8 cellular contexts compared by ENCODE assay signal in the genomic region with DNA sequence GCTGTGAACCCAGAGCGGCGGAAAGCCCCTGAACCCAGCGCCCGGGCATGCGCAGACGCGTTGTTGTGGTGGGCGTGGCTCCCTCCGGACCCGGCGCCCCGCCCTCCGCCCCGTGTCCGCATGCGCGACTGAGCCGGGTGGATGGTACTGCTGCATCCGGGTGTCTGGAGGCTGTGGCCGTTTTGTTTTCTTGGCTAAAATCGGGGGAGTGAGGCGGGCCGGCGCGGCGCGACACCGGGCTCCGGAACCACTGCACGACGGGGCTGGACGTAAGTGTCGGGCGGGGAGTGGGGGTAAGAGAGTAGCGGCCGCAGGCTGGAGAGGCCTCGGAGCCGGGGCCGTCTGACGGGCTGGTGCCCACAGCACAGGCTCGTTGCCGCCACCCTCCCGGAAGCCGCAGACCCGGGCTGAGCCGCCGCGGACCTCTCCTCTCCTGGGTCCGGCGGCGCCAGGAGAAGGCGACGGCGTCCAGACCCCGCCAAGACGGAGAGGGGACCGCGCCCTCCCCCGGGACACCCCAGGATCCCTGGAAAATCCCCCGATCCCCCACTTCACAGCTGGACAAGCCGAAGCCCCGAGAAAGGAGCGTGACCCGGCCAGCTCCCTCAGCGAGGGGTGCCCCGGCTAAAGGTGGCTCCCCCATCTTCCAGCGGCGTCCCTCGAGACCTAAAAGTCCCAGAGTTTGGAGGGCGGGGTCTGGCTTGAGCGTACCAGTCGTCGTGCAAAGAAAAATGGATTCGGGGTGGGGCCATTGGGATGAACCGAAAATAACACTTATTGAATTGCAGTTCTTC.
DNase-seq lines count a peak whose midpoint lies in the region; ATAC-seq and TF ChIP-seq lines count a peak whose summit lies in the region.

A gene (plus strand): TSS at position 147 of the 794 bp plus-strand sequence. CDS start 2,153 bp downstream, outside the sequence.

- H3K9me3 Mint-ChIP-seq in nephron = no peaks in the 10 kb centered on the region
- no peaks in the 10 kb centered on the region for H3K9me3 Mint-ChIP-seq in stimulated activated naive CD8-positive, alpha-beta T cell treated with anti-CD3 and anti-CD28 coated beads, Interleukin-15, amount 100 ng/mL, for 72 hours

- H3K27ac Mint-ChIP-seq in nephron = peak within 1 kb of the TSS; percentile 73 to 94 (median 90)
- peak within 1 kb of the TSS; percentile 96 to 99 for H3K27ac Mint-ChIP-seq in stimulated activated naive CD8-positive, alpha-beta T cell treated with anti-CD3 and anti-CD28 coated beads, Interleukin-15, amount 100 ng/mL, for 72 hours

- H3K36me3 Mint-ChIP-seq in nephron (ENCODE audit: low read depth) = peaks cover 3% of the 10 kb centered on the region

- H3K4me1 Mint-ChIP-seq in nephron = peaks cover 27% of the 10 kb centered on the region
- peaks cover 42% of the 10 kb centered on the region for H3K4me1 Mint-ChIP-seq in stimulated activated naive CD8-positive, alpha-beta T cell treated with anti-CD3 and anti-CD28 coated beads, Interleukin-15, amount 100 ng/mL, for 72 hours

- H3K4me3 ChIP-seq in LNCaP clone FGC (ENCODE audit: low read depth, low read length) = peak within 1 kb of the TSS; percentile 76
- H3K4me3 ChIP-seq in fibroblast of pulmonary artery (replicated peaks; ENCODE audit: low read depth, low read length) = peak within 1 kb of the TSS; percentile 95

- no peaks in the 10 kb centered on the region for H3K27me3 Mint-ChIP-seq in nephron (ENCODE audit: low read depth)
- no peaks in the 10 kb centered on the region for H3K27me3 Mint-ChIP-seq in stimulated activated naive CD8-positive, alpha-beta T cell treated with anti-CD3 and anti-CD28 coated beads, Interleukin-15, amount 100 ng/mL, for 72 hours

- H3K4me3 Mint-ChIP-seq in nephron = peak within 1 kb of the TSS; percentile 93 to 99 (median 94)
- peak within 1 kb of the TSS; percentile 97 to 98 for H3K4me3 Mint-ChIP-seq in stimulated activated naive CD8-positive, alpha-beta T cell treated with anti-CD3 and anti-CD28 coated beads, Interleukin-15, amount 100 ng/mL, for 72 hours

- DNase-seq in ELF-1 (ENCODE audit: low read depth, low spot score) (peak; percentile 98), GOT3 (lab: John Stamatoyannopoulos, UW) (peak; percentile 71), LNCaP clone FGC (ENCODE audit: low read depth) (no peak), SHP77 (lab: John Stamatoyannopoulos, UW) (peak; percentile 75 to 83), fibroblast of pulmonary artery (ENCODE audit: low read depth) (peak; percentile 86)
- DNase-seq in activated effector memory CD4-positive, alpha-beta T cell treated with anti-CD3 and anti-CD28 coated beads, Interleukin-2, amount 50 U/mL, for 16 hours = peak; percentile 97
- DNase-seq in stimulated activated naive CD8-positive, alpha-beta T cell treated with anti-CD3 and anti-CD28 coated beads, Interleukin-15, amount 100 ng/mL, for 72 hours = peak; percentile 94

- no peak for TF ChIP-seq CTCF in LNCaP clone FGC (IDR thresholded peaks at IDR 0.05; ENCODE audit: control insufficient read depth, extremely low read depth, insufficient read depth)
- TF ChIP-seq CTCF in fibroblast of pulmonary artery (IDR thresholded peaks at IDR 0.05; ENCODE audit: low read length, missing control alignments) = no peak
- TF ChIP-seq CTCF in nephron (IDR thresholded peaks at IDR 0.05; ENCODE audit: unreplicated experiment in 3 of 3) = no peak

- ATAC-seq in stimulated activated naive CD8-positive, alpha-beta T cell treated with anti-CD3 and anti-CD28 coated beads, Interleukin-15, amount 100 ng/mL, for 72 hours = peak; percentile 83
